In genomic region chr13:61664821-61665705, GRCh38 we compare ENCODE assay signal across 1 cellular context.
TF ChIP-seq lines count a peak whose summit lies in the region.

No MANE protein-coding gene starts in this region.

TF ChIP-seq in HepG2, 621 proteins besides CTCF, POLR2A, EP300 and RAD21 (continued from another document and continues in another):
- 0 out of 2 replicates have a peak, but pooled peaks have one; percentile 9 for TF ChIP-seq HOXA5 (CRISPR knock-in tag; IDR thresholded peaks at IDR 0.05)
- TF ChIP-seq MTERF4 (CRISPR knock-in tag; IDR thresholded peaks at IDR 0.05) = 0 out of 2 replicates have a peak, but pooled peaks have one; percentile 36
- TF ChIP-seq TEF (CRISPR knock-in tag; IDR thresholded peaks at IDR 0.05) = peak; percentile 99
- TF ChIP-seq ZNF788 (CRISPR knock-in tag; IDR thresholded peaks at IDR 0.05; ENCODE audit: borderline replicate concordance) = peak; percentile 79
- TF ChIP-seq CHCHD3 (CRISPR knock-in tag; IDR thresholded peaks at IDR 0.05) = no peak
- TF ChIP-seq KAT8 (CRISPR knock-in tag; IDR thresholded peaks at IDR 0.05) = peak; percentile 66; the same call in 1 of the 2 replicates
- no peak for TF ChIP-seq ZFP62 (CRISPR knock-in tag; IDR thresholded peaks at IDR 0.05)
- TF ChIP-seq IRX3 (CRISPR knock-in tag; IDR thresholded peaks at IDR 0.05; ENCODE audit: borderline replicate concordance, low read depth) = no peak
- TF ChIP-seq SKI (IDR thresholded peaks at IDR 0.05; ENCODE audit: partially characterized antibody) = peak; percentile 88
- peak; percentile 91 for TF ChIP-seq RXRB (CRISPR knock-in tag; IDR thresholded peaks at IDR 0.05; ENCODE audit: borderline replicate concordance)
- TF ChIP-seq TBL1XR1 (IDR thresholded peaks at IDR 0.05; ENCODE audit: borderline replicate concordance, low read length, partially characterized antibody) = peak; percentile 87
- TF ChIP-seq ZNF225 (CRISPR knock-in tag; IDR thresholded peaks at IDR 0.05) = 0 out of 2 replicates have a peak, but pooled peaks have one; percentile 22
- peak; percentile 79; the same call in 1 of the 2 replicates for TF ChIP-seq NCOR1 (IDR thresholded peaks at IDR 0.05; ENCODE audit: borderline replicate concordance, low read length)
- 0 out of 2 replicates have a peak, but pooled peaks have one; percentile 41 for TF ChIP-seq ZNF646 (CRISPR knock-in tag; IDR thresholded peaks at IDR 0.05)
- peak; percentile 53; the same call in 1 of the 2 replicates for TF ChIP-seq THAP7 (CRISPR knock-in tag; IDR thresholded peaks at IDR 0.05)
- peak; percentile 98 for TF ChIP-seq FOXA3 (CRISPR knock-in tag; IDR thresholded peaks at IDR 0.05)
- TF ChIP-seq ADNP (CRISPR knock-in tag; IDR thresholded peaks at IDR 0.05) = 0 out of 2 replicates have a peak, but pooled peaks have one; percentile 52
- peak; percentile 82 for TF ChIP-seq TBX2 (CRISPR knock-in tag; IDR thresholded peaks at IDR 0.05; ENCODE audit: borderline replicate concordance)
- peak; percentile 72 for TF ChIP-seq ZNF687 (CRISPR knock-in tag; IDR thresholded peaks at IDR 0.05)
- peak; percentile 91 for TF ChIP-seq POGZ (CRISPR knock-in tag; IDR thresholded peaks at IDR 0.05)
- TF ChIP-seq SATB2 (CRISPR knock-in tag; IDR thresholded peaks at IDR 0.05) = no peak
- peak; percentile 83 for TF ChIP-seq ZFP91 (CRISPR knock-in tag; IDR thresholded peaks at IDR 0.05; ENCODE audit: borderline replicate concordance)
- TF ChIP-seq NFIC (IDR thresholded peaks at IDR 0.05; ENCODE audit: low read length) = peak; percentile 89
- TF ChIP-seq KLF13 (CRISPR knock-in tag; IDR thresholded peaks at IDR 0.05) = no peak
- peak; percentile 36; the same call in 1 of the 2 replicates for TF ChIP-seq ELF1 (CRISPR knock-in tag; IDR thresholded peaks at IDR 0.05)
- peak; percentile 44; the same call in 1 of the 2 replicates for TF ChIP-seq NFE2L2 (IDR thresholded peaks at IDR 0.05; ENCODE audit: low read length)
- TF ChIP-seq ZNF775 (CRISPR knock-in tag; IDR thresholded peaks at IDR 0.05; ENCODE audit: borderline replicate concordance) = no peak
- TF ChIP-seq AGO1 (IDR thresholded peaks at IDR 0.05; ENCODE audit: low read depth, low read length, poor library complexity, severe bottlenecking) = no peak
- TF ChIP-seq ZNF609 (CRISPR knock-in tag; IDR thresholded peaks at IDR 0.05; ENCODE audit: borderline replicate concordance) = peak; percentile 75
- no peak for TF ChIP-seq ZNF883 (CRISPR knock-in tag; IDR thresholded peaks at IDR 0.05; ENCODE audit: not compliant biosample characterization)
- no peak for TF ChIP-seq CBX2 (IDR thresholded peaks at IDR 0.05; ENCODE audit: low read depth, low read length)
- no peak for TF ChIP-seq CBX2 (CRISPR knock-in tag; IDR thresholded peaks at IDR 0.05; ENCODE audit: low read depth)
- no peak for TF ChIP-seq DNMT1 (CRISPR knock-in tag; IDR thresholded peaks at IDR 0.05)
